Comparison of ENCODE assay signal across 8 cellular contexts in genomic region chrX:19739683-19740082, GRCh38.
DNase-seq lines count a peak whose midpoint lies in the region; ATAC-seq, FAIRE-seq and TF ChIP-seq lines count a peak whose summit lies in the region.

No MANE protein-coding gene starts in this region.

- peak; percentile 59 for ATAC-seq in omental fat pad (ENCODE audit: low FRiP score)
- ATAC-seq in GM18519 (IDR thresholded peaks at IDR 0.05; ENCODE audit: low FRiP score, unreplicated experiment): no peak
- ATAC-seq in GM21717 (IDR thresholded peaks at IDR 0.05; ENCODE audit: unreplicated experiment): no peak

- H3K36me3 ChIP-seq in fibroblast of lung (ENCODE audit: control insufficient read depth, insufficient read depth, low read length): no peaks in the 10 kb centered on the region

- H3K9me3 ChIP-seq in fibroblast of lung (ENCODE audit: control insufficient read depth, insufficient read depth, low read depth, low read length): no peaks in the 10 kb centered on the region

- H3K27ac ChIP-seq in fibroblast of lung (ENCODE audit: insufficient read depth, low read length): no peak overlapping the region

- no peaks in the 10 kb centered on the region for H3K4me1 ChIP-seq in fibroblast of lung (ENCODE audit: control insufficient read depth, extremely low read depth, insufficient read depth, low read length)

- FAIRE-seq in GM12892 (lab: Jason Lieb, UNC): peak; percentile 96

- DNase-seq in AG10803 (ENCODE audit: low read depth) (peak; percentile 69), GM12892 (ENCODE audit: insufficient read length) (peak; percentile 24), NCI-H82 (lab: John Stamatoyannopoulos, UW) (peak; percentile 89), fibroblast of lung (ENCODE audit: low read depth in 2 of 2) (peak; percentile 60 to 70), omental fat pad (ENCODE audit: low spot score) (no peak)
- DNase-seq in activated T-cell treated with anti-CD3 and anti-CD28 coated beads, Interleukin-2, amount 50 U/mL, for 1 hour: peak; percentile 51

- H3K79me2 ChIP-seq in fibroblast of lung (ENCODE audit: control insufficient read depth, insufficient read depth, low read length): no peaks in the 10 kb centered on the region

- no peak for TF ChIP-seq POLR2A in GM12892 (IDR thresholded peaks at IDR 0.05; ENCODE audit: low read depth, low read length)

- peak; percentile 70 for TF ChIP-seq CTCF in AG10803 (conservative IDR thresholded peaks at IDR 0.05; ENCODE audit: low read length)
- TF ChIP-seq CTCF in fibroblast of lung (conservative IDR thresholded peaks at IDR 0.05 in 1 of 2, IDR thresholded peaks at IDR 0.05 in 1 of 2; ENCODE audit: low read depth in 1 of 2, low read length in 2 of 2): peak; percentile 40 to 65
- no peak for TF ChIP-seq CTCF in omental fat pad (IDR thresholded peaks at IDR 0.05)

- H3K9ac ChIP-seq in fibroblast of lung (ENCODE audit: insufficient read depth, low read length): no peak overlapping the region

- H3K4me3 ChIP-seq in AG10803 (ENCODE audit: low read length): no peak overlapping the region
- no peak overlapping the region for H3K4me3 ChIP-seq in fibroblast of lung (replicated peaks in 1 of 4; ENCODE audit: control extremely low read depth in 1 of 4, insufficient read depth in 1 of 4, low read depth in 3 of 4, low read length in 4 of 4)

- no peak overlapping the region for H2AFZ ChIP-seq in fibroblast of lung (ENCODE audit: low read length)

- H3K4me2 ChIP-seq in fibroblast of lung (ENCODE audit: extremely low read depth, insufficient read depth, low read length): no peak overlapping the region

- H3K27me3 ChIP-seq in fibroblast of lung (ENCODE audit: control insufficient read depth, insufficient read depth, low read length): no peaks in the 10 kb centered on the region

- no peaks in the 10 kb centered on the region for H4K20me1 ChIP-seq in fibroblast of lung (ENCODE audit: control insufficient read depth, extremely low read depth, insufficient read depth, low read length)

Comparison
In these comparisons a context has a peak if more than half of its experiments do, and no peak if none do; other contexts are left out.
1. CTCF ChIP-seq: peak in AG10803 (single experiment) and fibroblast of lung (2 of 2); none in omental fat pad (0 of 3).